In genomic region chr18:5980721-5981120, GRCh38 we compare ENCODE assay signal across 1 cellular context.
TF ChIP-seq lines count a peak whose summit lies in the region.

No MANE protein-coding gene starts in this region.

TF ChIP-seq in GM23338, 12 proteins besides CTCF, POLR2A, EP300 and RAD21 (continued from another document):
- TF ChIP-seq ZNF462 (CRISPR knock-in tag; IDR thresholded peaks at IDR 0.05) = no peak
- TF ChIP-seq EZH2phosphoT487 (IDR thresholded peaks at IDR 0.05; ENCODE audit: unreplicated experiment) = no peak
- TF ChIP-seq JUNB (IDR thresholded peaks at IDR 0.05; ENCODE audit: unreplicated experiment) = no peak
